16 cellular contexts compared by ENCODE assay signal in the genomic region with DNA sequence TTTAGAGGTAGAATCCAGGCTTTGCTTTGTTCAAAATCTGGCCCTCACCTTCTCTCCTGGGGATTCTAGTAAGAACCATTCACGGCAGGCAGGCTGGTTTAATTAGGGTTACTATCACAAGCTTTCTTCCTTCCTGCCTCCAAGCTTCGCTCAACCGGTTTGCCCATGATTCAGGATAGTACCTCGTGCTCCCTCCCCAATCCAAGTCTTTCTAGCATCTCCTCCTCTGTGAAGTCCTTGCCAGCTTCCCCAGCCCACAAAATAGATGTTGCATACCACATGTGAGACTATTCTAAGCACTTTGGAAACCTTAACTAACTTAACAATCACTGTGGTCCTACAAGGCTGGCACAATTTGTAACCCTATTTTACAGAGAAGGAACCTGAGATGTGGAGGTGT.
DNase-seq lines count a peak whose midpoint lies in the region; ATAC-seq and TF ChIP-seq lines count a peak whose summit lies in the region.
"Had no signal": no experiment of that assay in that cellular context is flagged by ENCODE, and none has a peak within 500 bp of the region (broad histone marks: within the 10 kb centered on the region; RNA-seq: fewer than 3 reads in every experiment).

No MANE protein-coding gene starts in this region.

- H3K36me3 ChIP-seq in PC-3 (ENCODE audit: low read depth, low read length): no peaks in the 10 kb centered on the region
- H3K36me3 ChIP-seq: ascending aorta had no signal

- H3K9me3 ChIP-seq in PC-3 (ENCODE audit: low read length): no peaks in the 10 kb centered on the region
- H3K9me3 ChIP-seq: ascending aorta had no signal

- no peak overlapping the region for H3K27ac Mint-ChIP-seq in stimulated activated naive CD8-positive, alpha-beta T cell treated with anti-CD3 and anti-CD28 coated beads, Interleukin-15, amount 100 ng/mL, for 72 hours
- H3K27ac Mint-ChIP-seq: progenitor cell of endocrine pancreas, T-cell had no signal

- no peak for TF ChIP-seq CTCF in C4-2B (conservative IDR thresholded peaks at IDR 0.05)
- TF ChIP-seq CTCF in PC-3 (conservative IDR thresholded peaks at IDR 0.05; ENCODE audit: low read depth, low read length): no peak

- CTCF ChIA-PET in PC-3 (lab: Charles Lee): no interaction called here

- DNase-seq in PC-3: peak; percentile 92
- DNase-seq in occipital lobe (lab: John Stamatoyannopoulos, UW): peak; percentile 2
- DNase-seq in stimulated activated naive CD8-positive, alpha-beta T cell treated with anti-CD3 and anti-CD28 coated beads, Interleukin-15, amount 100 ng/mL, for 72 hours: no peak
- no peak for DNase-seq in MV-4-11 (lab: John Stamatoyannopoulos, UW)
- no peak for DNase-seq in midbrain (lab: John Stamatoyannopoulos, UW)
- DNase-seq: activated CD4-positive, alpha-beta T cell treated with anti-CD3 and anti-CD28 coated beads for 48 hours; effector memory CD4-positive, alpha-beta T cell; KBM-7; NCI-H2029; stimulated activated CD4-positive, alpha-beta T cell treated with anti-CD3 and anti-CD28 coated beads, Interleukin-2, amount 100 ng/mL, for 24 hours; T-cell had no signal

- no peaks in the 10 kb centered on the region for H3K9me2 ChIP-seq in PC-3 (replicated peaks; ENCODE audit: low read length)

- peaks cover 52% of the 10 kb centered on the region for H3K4me1 ChIP-seq in PC-3 (ENCODE audit: insufficient read depth, low read length)

- peak overlapping the region; percentile 63 for H3K9ac ChIP-seq in PC-3 (ENCODE audit: low read length)

- no peak overlapping the region for H3K4me3 Mint-ChIP-seq in stimulated activated naive CD8-positive, alpha-beta T cell treated with anti-CD3 and anti-CD28 coated beads, Interleukin-15, amount 100 ng/mL, for 72 hours
- H3K4me3 Mint-ChIP-seq: T-cell had no signal

- ATAC-seq in PC-3 (peak; percentile 35; the same call in 1 of the 2 replicates), esophagus mucosa (peak; percentile 92), GM21528 (IDR thresholded peaks at IDR 0.05; ENCODE audit: low FRiP score, unreplicated experiment) (no peak)
- no peak for ATAC-seq in stimulated activated naive CD8-positive, alpha-beta T cell treated with anti-CD3 and anti-CD28 coated beads, Interleukin-15, amount 100 ng/mL, for 72 hours
- ATAC-seq: T-cell had no signal

- no peaks in the 10 kb centered on the region for H3K27me3 ChIP-seq in PC-3 (ENCODE audit: low read length)
- H3K27me3 ChIP-seq: ascending aorta had no signal

- H3K4me3 ChIP-seq in PC-3 (ENCODE audit: low read length): peak overlapping the region; percentile 1; the same call in 1 of the 2 replicates
- H3K4me3 ChIP-seq: ascending aorta had no signal

- peak overlapping the region; percentile 40; the same call in 1 of the 2 replicates for H3K27ac ChIP-seq in C4-2B
- peak overlapping the region; percentile 98 for H3K27ac ChIP-seq in PC-3 (ENCODE audit: low read length)
- H3K27ac ChIP-seq: ascending aorta had no signal

- no peaks in the 10 kb centered on the region for H4K20me1 ChIP-seq in PC-3 (ENCODE audit: low read length)

- peaks cover 46% of the 10 kb centered on the region for H3K27me3 Mint-ChIP-seq in stimulated activated naive CD8-positive, alpha-beta T cell treated with anti-CD3 and anti-CD28 coated beads, Interleukin-15, amount 100 ng/mL, for 72 hours
- H3K27me3 Mint-ChIP-seq: T-cell had no signal

- POLR2A ChIA-PET in PC-3 (lab: Charles Lee; ENCODE audit: unreplicated experiment): no interaction called here

- BruUV-seq in PC-3 (replicated peaks; lab: Mats Ljungman, UMichigan): no TSS peak

- H3K4me1 Mint-ChIP-seq in stimulated activated naive CD8-positive, alpha-beta T cell treated with anti-CD3 and anti-CD28 coated beads, Interleukin-15, amount 100 ng/mL, for 72 hours: no peaks in the 10 kb centered on the region

- H3F3A ChIP-seq in PC-3 (ENCODE audit: low read length, unreplicated experiment): peaks cover 4% of the 10 kb centered on the region

- no peaks in the 10 kb centered on the region for H3K79me2 ChIP-seq in PC-3 (ENCODE audit: low read length)

- peak overlapping the region; percentile 17; the same call in 1 of the 2 replicates for H2AFZ ChIP-seq in PC-3 (ENCODE audit: low read length)

- intact Hi-C loops in PC-3 (cut with micrococcal nuclease): loop anchor here (2.0 kb wide), 2 partner anchors 129 to 181 kb away; no protein-coding TSS in a partner anchor

- H3K9me3 Mint-ChIP-seq in stimulated activated naive CD8-positive, alpha-beta T cell treated with anti-CD3 and anti-CD28 coated beads, Interleukin-15, amount 100 ng/mL, for 72 hours: no peaks in the 10 kb centered on the region
- H3K9me3 Mint-ChIP-seq: T-cell had no signal

- H3K4me2 ChIP-seq in PC-3 (ENCODE audit: low read length): peak overlapping the region; percentile 54

Comparison
In these comparisons a context has a peak if more than half of its experiments do, and no peak if none do; other contexts are left out.
1. ATAC-seq: peak in PC-3 (single experiment) and esophagus mucosa (single experiment); none in stimulated activated naive CD8-positive, alpha-beta T cell treated with anti-CD3 and anti-CD28 coated beads, Interleukin-15, amount 100 ng/mL, for 72 hours (single experiment) and GM21528 (single experiment).
2. DNase-seq: peak in PC-3 (single experiment) and occipital lobe (single experiment); none in stimulated activated naive CD8-positive, alpha-beta T cell treated with anti-CD3 and anti-CD28 coated beads, Interleukin-15, amount 100 ng/mL, for 72 hours (0 of 2), MV-4-11 (single experiment) and midbrain (single experiment).